ENCODE assay signal across 28 cellular contexts in genomic region chr5:159963967-159964366, GRCh38.
"Had no signal": no experiment of that assay in that cellular context is flagged by ENCODE, and none has a peak within 500 bp of the region (broad histone marks: within the 10 kb centered on the region; RNA-seq: fewer than 3 reads in every experiment).

No MANE protein-coding gene starts in this region.

- H3K27ac Mint-ChIP-seq: stimulated activated effector memory CD8-positive, alpha-beta T cell treated with anti-CD3 and anti-CD28 coated beads, Interleukin-12 subunit alpha, Interleukin-12 subunit beta, amount 100 ng/mL, for 72 hours; stimulated activated memory B cell treated with anti-CD40 and anti-IgM and Interleukin-4, amounts not matched to agents 10 μg/mL and 1 μg/mL and 100 μg/mL, for 72 hours; stimulated activated naive B cell treated with anti-CD40 and anti-IgM and Interleukin-4, amounts not matched to agents 10 μg/mL and 1 μg/mL and 100 μg/mL, for 72 hours; stimulated activated naive CD8-positive, alpha-beta T cell treated with anti-CD3 and anti-CD28 coated beads, Interleukin-15, amount 100 ng/mL, for 72 hours; stimulated activated naive CD8-positive, alpha-beta T cell treated with anti-CD3 and anti-CD28 coated beads, Interleukin-15, Interleukin-2, amounts not matched to agents 100 ng/mL and 50 ng/mL, for 24 hours; type B pancreatic cell had no signal

- ATAC-seq: stimulated activated effector memory CD8-positive, alpha-beta T cell treated with anti-CD3 and anti-CD28 coated beads, Interleukin-12 subunit alpha, Interleukin-12 subunit beta, amount 100 ng/mL, for 72 hours; stimulated activated memory B cell treated with anti-CD40 and anti-IgM and Interleukin-4, amounts not matched to agents 10 μg/mL and 1 μg/mL and 100 μg/mL, for 72 hours; stimulated activated naive B cell treated with anti-CD40 and anti-IgM and Interleukin-4, amounts not matched to agents 10 μg/mL and 1 μg/mL and 100 μg/mL, for 72 hours; stimulated activated naive CD8-positive, alpha-beta T cell treated with anti-CD3 and anti-CD28 coated beads, Interleukin-15, amount 100 ng/mL, for 72 hours; stimulated activated naive CD8-positive, alpha-beta T cell treated with anti-CD3 and anti-CD28 coated beads, Interleukin-15, Interleukin-2, amounts not matched to agents 100 U/mL and 50 U/mL, for 24 hours; upper lobe of right lung had no signal

- H3K36me3 Mint-ChIP-seq: stimulated activated effector memory CD8-positive, alpha-beta T cell treated with anti-CD3 and anti-CD28 coated beads, Interleukin-12 subunit alpha, Interleukin-12 subunit beta, amount 100 ng/mL, for 72 hours; stimulated activated memory B cell treated with anti-CD40 and anti-IgM and Interleukin-4, amounts not matched to agents 10 μg/mL and 1 μg/mL and 100 μg/mL, for 72 hours; stimulated activated naive B cell treated with anti-CD40 and anti-IgM and Interleukin-4, amounts not matched to agents 10 μg/mL and 1 μg/mL and 100 μg/mL, for 72 hours; type B pancreatic cell had no signal

- H3K4me3 ChIP-seq: stomach, suprapubic skin, testis, thoracic aorta, thyroid gland, tibial artery, tibial nerve, transverse colon, upper lobe of left lung, upper lobe of right lung, uterus, vagina had no signal

- DNase-seq: stimulated activated CD4-positive, alpha-beta T cell treated with anti-CD3 and anti-CD28 coated beads, Interleukin-2, amount 100 ng/mL, for 48 hours; stimulated activated CD4-positive, alpha-beta T cell treated with anti-CD3 and anti-CD28 coated beads, Interleukin-4, amount 100 ng/mL, for 1 hour; stimulated activated CD4-positive, alpha-beta T cell treated with anti-CD3 and anti-CD28 coated beads, Interleukin-4, amount 100 ng/mL, for 24 hours; stimulated activated CD4-positive, alpha-beta T cell treated with anti-CD3 and anti-CD28 coated beads, Interleukin-4, amount 100 ng/mL, for 4 hours; stimulated activated CD8-positive, alpha-beta memory T cell treated with anti-CD3 and anti-CD28 coated beads, Interleukin-4, amount 100 ng/mL, for 48 hours; stimulated activated naive B cell treated with anti-CD40 and anti-IgM and Interleukin-4, amounts not matched to agents 10 μg/mL and 1 μg/mL and 100 μg/mL, for 72 hours; stimulated activated naive CD4-positive, alpha-beta T cell; stimulated activated naive CD4-positive, alpha-beta T cell treated with Interleukin-2 at 50 U/mL for 16 hours; stimulated activated naive CD8-positive, alpha-beta T cell treated with anti-CD3 and anti-CD28 coated beads, Interleukin-15, amount 100 ng/mL, for 72 hours; stimulated activated naive CD8-positive, alpha-beta T cell treated with anti-CD3 and anti-CD28 coated beads, Interleukin-15, Interleukin-2, amounts not matched to agents 100 U/mL and 50 U/mL, for 24 hours; stomach; substantia nigra; testis; thyroid gland; tibial artery; transverse colon; trophoblast cell; upper lobe of left lung; upper lobe of right lung; uterus had no signal

- H3K9me3 ChIP-seq: stomach, suprapubic skin, testis, thoracic aorta, thyroid gland, tibial artery, tibial nerve, transverse colon, upper lobe of left lung, upper lobe of right lung, uterus, vagina had no signal

- H3K4me1 Mint-ChIP-seq: stimulated activated naive CD8-positive, alpha-beta T cell treated with anti-CD3 and anti-CD28 coated beads, Interleukin-15, amount 100 ng/mL, for 72 hours had no signal

- H3K9me3 Mint-ChIP-seq: stimulated activated effector memory CD8-positive, alpha-beta T cell treated with anti-CD3 and anti-CD28 coated beads, Interleukin-12 subunit alpha, Interleukin-12 subunit beta, amount 100 ng/mL, for 72 hours; stimulated activated memory B cell treated with anti-CD40 and anti-IgM and Interleukin-4, amounts not matched to agents 10 μg/mL and 1 μg/mL and 100 μg/mL, for 72 hours; stimulated activated naive B cell treated with anti-CD40 and anti-IgM and Interleukin-4, amounts not matched to agents 10 μg/mL and 1 μg/mL and 100 μg/mL, for 72 hours; stimulated activated naive CD8-positive, alpha-beta T cell treated with anti-CD3 and anti-CD28 coated beads, Interleukin-15, amount 100 ng/mL, for 72 hours; stimulated activated naive CD8-positive, alpha-beta T cell treated with anti-CD3 and anti-CD28 coated beads, Interleukin-15, Interleukin-2, amounts not matched to agents 100 ng/mL and 50 ng/mL, for 24 hours; type B pancreatic cell had no signal

- H3K27ac ChIP-seq: stomach, suprapubic skin, testis, thoracic aorta, thyroid gland, tibial artery, tibial nerve, transverse colon, upper lobe of left lung, upper lobe of right lung, uterus, vagina had no signal

- H3K4me1 ChIP-seq: stomach, suprapubic skin, testis, thyroid gland, upper lobe of right lung, uterus, vagina had no signal

- H3K36me3 ChIP-seq: stomach, suprapubic skin, thoracic aorta, thyroid gland, tibial artery, tibial nerve, transverse colon, upper lobe of left lung, upper lobe of right lung, uterus, vagina had no signal

- H3K4me3 Mint-ChIP-seq: stimulated activated effector memory CD8-positive, alpha-beta T cell treated with anti-CD3 and anti-CD28 coated beads, Interleukin-12 subunit alpha, Interleukin-12 subunit beta, amount 100 ng/mL, for 72 hours; stimulated activated memory B cell treated with anti-CD40 and anti-IgM and Interleukin-4, amounts not matched to agents 10 μg/mL and 1 μg/mL and 100 μg/mL, for 72 hours; stimulated activated naive B cell treated with anti-CD40 and anti-IgM and Interleukin-4, amounts not matched to agents 10 μg/mL and 1 μg/mL and 100 μg/mL, for 72 hours; stimulated activated naive CD8-positive, alpha-beta T cell treated with anti-CD3 and anti-CD28 coated beads, Interleukin-15, amount 100 ng/mL, for 72 hours; stimulated activated naive CD8-positive, alpha-beta T cell treated with anti-CD3 and anti-CD28 coated beads, Interleukin-15, Interleukin-2, amounts not matched to agents 100 ng/mL and 50 ng/mL, for 24 hours; type B pancreatic cell had no signal

- H3K27me3 ChIP-seq: testis, thyroid gland, tibial artery, upper lobe of left lung, uterus, vagina had no signal
